ENCODE assay signal across 2 cellular contexts in the genomic region with DNA sequence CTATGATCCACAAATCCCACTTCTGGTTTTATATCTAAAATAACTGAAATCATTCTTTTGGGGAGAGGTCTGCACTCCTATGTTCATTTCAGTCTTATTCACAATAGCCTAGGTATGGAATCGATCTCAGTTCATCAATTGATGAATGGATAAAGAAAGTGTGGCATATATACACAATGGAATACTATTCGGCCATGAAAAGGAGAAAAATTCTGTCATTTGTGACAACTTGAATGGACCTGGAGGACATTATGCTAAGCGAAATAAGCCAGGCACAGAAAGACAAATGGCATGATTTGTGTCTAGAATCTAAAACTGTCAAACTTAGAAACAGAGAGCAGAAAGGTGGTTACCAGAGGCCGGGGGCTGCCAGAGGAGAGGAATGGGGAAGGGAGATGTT.
TF ChIP-seq lines count a peak whose summit lies in the region.

No MANE protein-coding gene starts in this region.

TF ChIP-seq in HEK293, 187 proteins besides CTCF, POLR2A, EP300 and RAD21:
- TF ChIP-seq ZNF146 (tag by site-specific recombination; IDR thresholded peaks at IDR 0.05), result peak; percentile 93
- TF ChIP-seq ZNF530 (tag by site-specific recombination; IDR thresholded peaks at IDR 0.05; ENCODE audit: low read depth), result no peak

TF ChIP-seq in K562, 482 proteins besides CTCF, POLR2A, EP300 and RAD21:
- peak; percentile 16 for TF ChIP-seq RBM25 (IDR thresholded peaks at IDR 0.05; ENCODE audit: low read depth, low read length, severe bottlenecking)
- TF ChIP-seq, protein P1, sequence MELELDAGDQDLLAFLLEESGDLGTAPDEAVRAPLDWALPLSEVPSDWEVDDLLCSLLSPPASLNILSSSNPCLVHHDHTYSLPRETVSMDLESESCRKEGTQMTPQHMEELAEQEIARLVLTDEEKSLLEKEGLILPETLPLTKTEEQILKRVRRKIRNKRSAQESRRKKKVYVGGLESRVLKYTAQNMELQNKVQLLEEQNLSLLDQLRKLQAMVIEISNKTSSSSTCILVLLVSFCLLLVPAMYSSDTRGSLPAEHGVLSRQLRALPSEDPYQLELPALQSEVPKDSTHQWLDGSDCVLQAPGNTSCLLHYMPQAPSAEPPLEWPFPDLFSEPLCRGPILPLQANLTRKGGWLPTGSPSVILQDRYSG (tag; conservative IDR thresholded peaks at IDR 0.05; ENCODE audit: low read depth), result no peak
- TF ChIP-seq ETV6 (IDR thresholded peaks at IDR 0.05; ENCODE audit: borderline replicate concordance in 1 of 2, low read depth in 2 of 2, low read length in 1 of 2), result no peak
- no peak for TF ChIP-seq ETV6 (CRISPR knock-in tag; IDR thresholded peaks at IDR 0.05; ENCODE audit: borderline replicate concordance)
- peak; percentile 36 for TF ChIP-seq ZNF146 (CRISPR knock-in tag; IDR thresholded peaks at IDR 0.05; ENCODE audit: unreplicated experiment)
